Comparison of ENCODE assay signal across 25 cellular contexts in the genomic region with DNA sequence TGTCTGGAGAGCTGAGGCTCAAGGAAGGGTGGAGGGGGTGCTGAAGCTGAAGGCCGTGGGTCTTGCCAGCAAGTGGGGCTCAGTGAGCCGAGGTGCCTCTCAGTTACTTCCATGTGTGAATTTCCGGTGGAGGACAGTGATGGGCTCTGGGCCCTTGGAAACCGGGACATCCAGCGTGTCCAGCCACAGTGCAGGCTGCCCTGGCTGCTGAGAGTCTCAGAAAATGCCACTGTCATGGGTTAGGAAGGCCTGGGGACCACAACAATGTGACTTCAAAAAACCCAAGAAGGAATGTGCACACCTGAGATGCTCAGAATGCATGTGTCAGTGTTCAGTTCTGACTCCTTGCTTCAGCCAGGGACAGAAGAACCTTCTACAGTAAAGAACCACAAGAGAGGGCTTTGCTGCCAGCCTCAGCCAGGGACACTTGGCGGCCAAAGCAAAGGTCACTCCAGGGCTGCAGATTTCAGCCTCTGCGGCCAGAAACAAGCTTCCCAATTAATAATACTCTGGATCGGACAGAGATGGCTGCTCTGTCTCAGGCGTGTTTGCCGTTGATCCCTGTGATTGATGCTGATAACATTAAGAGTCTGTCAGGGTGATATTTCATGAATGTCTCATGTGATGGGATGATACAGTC. TPM values are rescaled to one million over a fixed set of nuclear protein-coding genes. Genes with fewer than 3 reads are reported as not detected.
"Had no signal": no experiment of that assay in that cellular context is flagged by ENCODE, and none has a peak within 500 bp of the region (broad histone marks: within the 10 kb centered on the region; RNA-seq: fewer than 3 reads in every experiment).

No MANE protein-coding gene starts in this region.

- H3K9me3 ChIP-seq: heart left ventricle, mucosa of descending colon, prostate gland, stomach, thyroid gland had no signal

- H3K27ac Mint-ChIP-seq: natural killer cell treated with Interleukin-12 subunit alpha and Interleukin-12 subunit beta and Interleukin-15 and Interleukin-18, amount 100 ng/mL, for 72 hours; neural progenitor cell; type B pancreatic cell had no signal

- H3K4me3 Mint-ChIP-seq: natural killer cell treated with Interleukin-12 subunit alpha and Interleukin-12 subunit beta and Interleukin-15 and Interleukin-18, amount 100 ng/mL, for 72 hours; neural progenitor cell; type B pancreatic cell had no signal

- ATAC-seq: heart left ventricle, left colon, mucosa of descending colon, sciatic nerve had no signal

- H3K4me3 ChIP-seq: coronary artery, dorsolateral prefrontal cortex, heart left ventricle, mucosa of descending colon, neural progenitor cell, prostate gland, skin epidermis, stomach, thyroid gland had no signal

- H3K9me3 Mint-ChIP-seq: natural killer cell treated with Interleukin-12 subunit alpha and Interleukin-12 subunit beta and Interleukin-15 and Interleukin-18, amount 100 ng/mL, for 72 hours; neural progenitor cell had no signal

- H3K4me2 ChIP-seq: neural progenitor cell had no signal

- H3K27me3 ChIP-seq: dorsolateral prefrontal cortex, heart left ventricle, neural progenitor cell, stomach, thyroid gland had no signal

- H3K9ac ChIP-seq: neural progenitor cell, parathyroid adenoma had no signal

- H3K36me3 Mint-ChIP-seq: natural killer cell treated with Interleukin-12 subunit alpha and Interleukin-12 subunit beta and Interleukin-15 and Interleukin-18, amount 100 ng/mL, for 72 hours; neural progenitor cell; type B pancreatic cell had no signal

- H3K4me1 ChIP-seq: neural progenitor cell, parathyroid adenoma, prostate gland, thyroid gland had no signal

- H3K27ac ChIP-seq: dorsolateral prefrontal cortex, heart left ventricle, neural progenitor cell, parathyroid adenoma, prostate gland, stomach, thyroid gland had no signal

- H2AFZ ChIP-seq: neural progenitor cell, parathyroid adenoma had no signal

- H3K4me1 Mint-ChIP-seq: neural progenitor cell had no signal

- DNase-seq: dorsolateral prefrontal cortex; effector CD8-positive, alpha-beta T cell; foreskin melanocyte; heart left ventricle; hippocampal formation; left colon; mammary epithelial cell; mucosa of descending colon; occipital lobe; stimulated activated CD4-positive, alpha-beta T cell treated with anti-CD3 and anti-CD28 coated beads, Interleukin-12 subunit alpha, Interleukin-12 subunit beta, amount 100 ng/mL, for 4 hours; stimulated activated naive CD4-positive, alpha-beta T cell; stomach; thyroid gland had no signal

- H3K36me3 ChIP-seq: heart left ventricle, neural progenitor cell, prostate gland, stomach, thyroid gland had no signal

RNA-seq across cellular contexts. Expression of gene PROK1, which starts 30.8 kb away (rescaled TPM):
- total RNA-seq: chondrocyte, kidney epithelial cell, left colon, mammary epithelial cell, mucosa of descending colon, myocyte, occipital lobe, renal cortical epithelial cell, sciatic nerve, stomach had no signal
- polyA plus RNA-seq: mammary epithelial cell had no signal
